Comparison of ENCODE assay signal across 1 cellular context in the genomic region with DNA sequence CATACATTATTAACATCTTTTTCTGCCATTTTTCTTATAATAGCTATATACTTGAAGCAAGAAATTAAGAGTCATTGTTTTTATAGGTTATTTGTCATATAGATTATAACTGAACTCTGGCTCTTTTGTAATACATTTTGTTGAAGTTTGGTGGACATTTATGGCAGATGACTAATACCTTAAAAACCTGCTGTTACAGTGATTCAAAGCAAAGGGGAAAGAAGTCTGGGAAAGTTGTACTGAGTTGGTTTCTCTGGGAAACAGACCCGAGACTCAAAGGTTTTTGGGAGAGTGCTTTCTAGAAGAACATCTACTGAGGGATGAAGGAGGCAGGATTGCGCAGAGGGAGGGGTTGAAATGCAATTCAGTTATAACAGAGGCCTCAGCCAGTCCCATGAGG.
TF ChIP-seq lines count a peak whose summit lies in the region.

No MANE protein-coding gene starts in this region.

TF ChIP-seq in H1, 55 proteins besides CTCF, POLR2A, EP300 and RAD21:
- no peak for TF ChIP-seq JUND (IDR thresholded peaks at IDR 0.05; ENCODE audit: low read length)
- TF ChIP-seq CTBP2 (IDR thresholded peaks at IDR 0.05; ENCODE audit: borderline replicate concordance, insufficient read depth, insufficient read length, low read length) = no peak
- no peak for TF ChIP-seq FOSL1 (IDR thresholded peaks at IDR 0.05; ENCODE audit: insufficient read depth, low read depth, low read length)
- no peak for TF ChIP-seq YY1 (IDR thresholded peaks at IDR 0.05; ENCODE audit: low read depth, low read length)
- TF ChIP-seq EZH2 (IDR thresholded peaks at IDR 0.05; ENCODE audit: low read depth, low read length, severe bottlenecking) = no peak
- no peak for TF ChIP-seq SRF (IDR thresholded peaks at IDR 0.05; ENCODE audit: low read depth, low read length)
- TF ChIP-seq CBX8 (IDR thresholded peaks at IDR 0.05; ENCODE audit: borderline replicate concordance, low read depth, low read length) = no peak
- TF ChIP-seq TCF12 (IDR thresholded peaks at IDR 0.05; ENCODE audit: low read depth, low read length) = no peak
- TF ChIP-seq CHD1 (IDR thresholded peaks at IDR 0.05; ENCODE audit: low read depth, low read length) = no peak
- TF ChIP-seq GABPA (IDR thresholded peaks at IDR 0.05; ENCODE audit: borderline replicate concordance, insufficient read depth, low read length) = no peak
- no peak for TF ChIP-seq RBBP5 (IDR thresholded peaks at IDR 0.05; ENCODE audit: borderline replicate concordance, low read depth, low read length)
- TF ChIP-seq, protein P1, sequence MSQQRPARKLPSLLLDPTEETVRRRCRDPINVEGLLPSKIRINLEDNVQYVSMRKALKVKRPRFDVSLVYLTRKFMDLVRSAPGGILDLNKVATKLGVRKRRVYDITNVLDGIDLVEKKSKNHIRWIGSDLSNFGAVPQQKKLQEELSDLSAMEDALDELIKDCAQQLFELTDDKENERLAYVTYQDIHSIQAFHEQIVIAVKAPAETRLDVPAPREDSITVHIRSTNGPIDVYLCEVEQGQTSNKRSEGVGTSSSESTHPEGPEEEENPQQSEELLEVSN (IDR thresholded peaks at IDR 0.05) = no peak
- no peak for TF ChIP-seq SIRT6 (IDR thresholded peaks at IDR 0.05; ENCODE audit: low read length)
- no peak for TF ChIP-seq RXRA (IDR thresholded peaks at IDR 0.05; ENCODE audit: insufficient read depth, low read depth, low read length)
- no peak for TF ChIP-seq JUN (IDR thresholded peaks at IDR 0.05; ENCODE audit: low read depth, low read length)
- TF ChIP-seq TBP (IDR thresholded peaks at IDR 0.05; ENCODE audit: low read depth, low read length) = no peak
- no peak for TF ChIP-seq SAP30 (IDR thresholded peaks at IDR 0.05; ENCODE audit: insufficient read depth, insufficient replicate concordance, low read length)
- TF ChIP-seq HDAC2 (IDR thresholded peaks at IDR 0.05; ENCODE audit: borderline replicate concordance in 1 of 2, low read depth in 2 of 2, low read length in 2 of 2) = no peak
- no peak for TF ChIP-seq BRCA1 (IDR thresholded peaks at IDR 0.05; ENCODE audit: low read depth, low read length)
- TF ChIP-seq EGR1 (IDR thresholded peaks at IDR 0.05; ENCODE audit: borderline replicate concordance, low read depth, low read length) = no peak
